In the genomic region with DNA sequence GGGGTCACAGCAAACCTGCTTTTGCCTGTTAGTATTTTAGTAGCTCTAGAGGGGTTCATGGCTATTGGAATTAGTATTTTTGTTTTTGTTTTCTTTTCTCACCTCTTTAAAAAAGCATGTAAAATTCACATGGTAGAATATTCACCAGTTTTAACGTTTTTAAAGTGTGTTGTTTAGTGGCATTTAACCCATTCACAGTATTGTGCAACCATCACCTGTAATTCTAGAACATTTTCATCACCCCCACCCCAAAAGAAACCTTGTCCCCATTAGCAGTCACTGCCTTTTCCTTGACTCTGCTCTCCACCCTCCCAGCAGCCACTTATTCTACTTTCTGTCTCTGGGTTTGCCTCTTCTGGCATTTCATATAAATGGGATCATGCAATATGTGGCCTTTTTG, we compare ENCODE assay signal across 16 cellular contexts. TPM values are rescaled to one million over a fixed set of nuclear protein-coding genes. Genes with fewer than 3 reads are reported as not detected.
DNase-seq lines count a peak whose midpoint lies in the region; ATAC-seq, FAIRE-seq and TF ChIP-seq lines count a peak whose summit lies in the region.
"Had no signal": no experiment of that assay in that cellular context is flagged by ENCODE, and none has a peak within 500 bp of the region (broad histone marks: within the 10 kb centered on the region; RNA-seq: fewer than 3 reads in every experiment).

No MANE protein-coding gene starts in this region.

- no peak overlapping the region for H2BK20ac ChIP-seq in H1 (ENCODE audit: low read length)

- peak overlapping the region; percentile 25 for H3K4me2 ChIP-seq in SU-DHL-6 (ENCODE audit: low read depth, low read length, poor library complexity, severe bottlenecking)
- no peak overlapping the region for H3K4me2 ChIP-seq in H1 (ENCODE audit: insufficient read depth in 1 of 2, low read depth in 2 of 2, low read length in 2 of 2)

- TF ChIP-seq RAD21 in H1 (IDR thresholded peaks at IDR 0.05 in 1 of 2, conservative IDR thresholded peaks at IDR 0.05 in 1 of 2; ENCODE audit: low read depth in 2 of 2, low read length in 2 of 2), result no peak

- H2AK5ac ChIP-seq in H1 (ENCODE audit: low read depth, low read length), result no peak overlapping the region

- no peak overlapping the region for H4K5ac ChIP-seq in H1 (ENCODE audit: insufficient read length, low read depth, low read length)

- POLR2A ChIA-PET in H1 (lab: Charles Lee; ENCODE audit: partially characterized antibody), result no interaction called here

- no peak overlapping the region for H3K4ac ChIP-seq in H1 (replicated peaks; ENCODE audit: insufficient read length, low read depth, low read length)

- H2BK15ac ChIP-seq in H1 (ENCODE audit: low read length), result no peak overlapping the region

- H3K56ac ChIP-seq in H1 (replicated peaks; ENCODE audit: insufficient read length, low read depth, low read length), result no peak overlapping the region

- H4K20me1 ChIP-seq in SU-DHL-6 (ENCODE audit: low read depth, low read length), result peaks cover 12% of the 10 kb centered on the region; the same call in 1 of the 2 replicates
- peaks cover 32 to 48% of the 10 kb centered on the region in 2 experiments for H4K20me1 ChIP-seq in H1 (replicated peaks in 1 of 2; ENCODE audit: control insufficient read depth in 1 of 2, insufficient read depth in 2 of 2, low read length in 2 of 2)

- no peak for TF ChIP-seq CTCF in SU-DHL-6 (IDR thresholded peaks at IDR 0.05; ENCODE audit: insufficient read depth, low read length, poor library complexity, severe bottlenecking)
- no peak for TF ChIP-seq CTCF in H1 (IDR thresholded peaks at IDR 0.05; ENCODE audit: control extremely low read depth in 1 of 3, insufficient read depth in 1 of 3, low read depth in 1 of 3, low read length in 3 of 3)

- H3K27ac ChIP-seq in SU-DHL-6 (ENCODE audit: low read depth, low read length), result peak overlapping the region; percentile 48
- no peak overlapping the region for H3K27ac ChIP-seq in H1 (ENCODE audit: low read depth, low read length)
- peak overlapping the region; percentile 5 for H3K27ac ChIP-seq in skeletal muscle tissue (ENCODE audit: low read depth, low read length)
- H3K27ac ChIP-seq: parathyroid adenoma, testis had no signal

- FAIRE-seq in H1 (lab: Jason Lieb, UNC), result no peak

- no peak overlapping the region for H3K14ac ChIP-seq in H1 (ENCODE audit: insufficient read length)

- no peak overlapping the region for H4K8ac ChIP-seq in H1 (ENCODE audit: extremely low read depth, insufficient read depth, low read length)

- H2AFZ ChIP-seq in SU-DHL-6 (ENCODE audit: low read depth, low read length, severe bottlenecking) (no peak overlapping the region), H1 (ENCODE audit: low read length) (no peak overlapping the region)
- H2AFZ ChIP-seq: parathyroid adenoma had no signal

- H3K79me2 ChIP-seq in SU-DHL-6 (ENCODE audit: insufficient read depth, low read length) (peaks cover 95% of the 10 kb centered on the region), H1 (ENCODE audit: control insufficient read depth in 1 of 2, insufficient read depth in 2 of 2, low read length in 2 of 2) (peaks cover 50 to 98% of the 10 kb centered on the region in 2 experiments)

- H3K4me1 ChIP-seq in H1 (replicated peaks in 1 of 4; ENCODE audit: control insufficient read depth in 3 of 4, insufficient read depth in 4 of 4, low read length in 3 of 4) (peaks cover 7 to 18% (median 11%) of the 10 kb centered on the region in 4 experiments; a peak in 6 of 7 replicates), skeletal muscle tissue (ENCODE audit: control insufficient read depth in 3 of 3, insufficient read depth in 3 of 3, low read length in 3 of 3) (peaks cover 21 to 42% (median 22%) of the 10 kb centered on the region in 3 donors)
- H3K4me1 ChIP-seq: testis had no signal

- no peaks in the 10 kb centered on the region for H3K9me3 ChIP-seq in SU-DHL-6 (ENCODE audit: insufficient read depth, low read length)
- H3K9me3 ChIP-seq in H1 (ENCODE audit: insufficient read depth in 2 of 2, low read depth in 1 of 2, low read length in 1 of 2), result no peaks in the 10 kb centered on the region
- H3K9me3 ChIP-seq in skeletal muscle tissue (ENCODE audit: control insufficient read depth in 3 of 3, low read length in 3 of 3), result no peaks in the 10 kb centered on the region
- H3K9me3 ChIP-seq: left lung, testis had no signal

- H2BK12ac ChIP-seq in H1 (ENCODE audit: low read depth, low read length), result no peak overlapping the region

- H3K18ac ChIP-seq in H1 (ENCODE audit: extremely low read depth, low read length), result peak overlapping the region; percentile 60; the same call in 1 of the 2 replicates

- intact Hi-C loops in sciatic nerve (cut with DNase I), result no loop called here

- no peak overlapping the region for H4K91ac ChIP-seq in H1 (replicated peaks; ENCODE audit: insufficient read length, low read length)

- no peak for DNase-seq in T-helper 1 cell
- no peak for DNase-seq in H1 (ENCODE audit: low read depth in 1 of 2, low spot score in 2 of 2)
- no peak for DNase-seq in sciatic nerve (ENCODE audit: low spot score)
- no peak for DNase-seq in RPMI8226
- no peak for DNase-seq in DMS79 (lab: John Stamatoyannopoulos, UW)
- DNase-seq: 8988T; activated CD4-positive, CD25-positive, alpha-beta regulatory T cell treated with anti-CD3 and anti-CD28 coated beads, Interleukin-2, amount 50 U/mL, for 72 hours; glutamatergic neuron; left lung; NCI-H1105 treated with DMSO at 0.1 percent for 48 hours; NCI-H524 treated with DMSO at 0.1 percent for 48 hours; testis had no signal

- peaks cover 53% of the 10 kb centered on the region for H3K4me1 Mint-ChIP-seq in T-helper 1 cell treated with Interleukin-12 subunit alpha and Interleukin-12 subunit beta and Interleukin-4 antibody, amounts not matched to agents 30 μg/mL and 1 μg/mL, for 36 hours (ENCODE audit: low read depth)

- H3K27ac Mint-ChIP-seq in T-helper 1 cell treated with Interleukin-12 subunit alpha and Interleukin-12 subunit beta and Interleukin-4 antibody, amounts not matched to agents 30 μg/mL and 1 μg/mL, for 36 hours, result peak overlapping the region; percentile 80

- H3K23me2 ChIP-seq in H1 (ENCODE audit: low read depth, low read length), result no peaks in the 10 kb centered on the region

- H3K9ac ChIP-seq in SU-DHL-6 (ENCODE audit: low read length), result no peak overlapping the region
- no peak overlapping the region for H3K9ac ChIP-seq in H1 (replicated peaks in 1 of 4; ENCODE audit: extremely low read depth in 1 of 4, low read depth in 3 of 4, low read length in 3 of 4)
- H3K9ac ChIP-seq in skeletal muscle tissue (ENCODE audit: low read depth in 1 of 3, low read length in 3 of 3), result no peak overlapping the region
- H3K9ac ChIP-seq: parathyroid adenoma had no signal

- no peak overlapping the region for H2BK120ac ChIP-seq in H1 (replicated peaks; ENCODE audit: low read depth, low read length)

- no peak for ATAC-seq in sciatic nerve

- H2BK5ac ChIP-seq in H1 (ENCODE audit: low read depth, low read length), result peak overlapping the region; percentile 81; the same call in 1 of the 2 replicates

- H3K79me1 ChIP-seq in H1 (ENCODE audit: low read depth, low read length), result peaks cover 39% of the 10 kb centered on the region

- H3K36me3 ChIP-seq in SU-DHL-6 (ENCODE audit: low read length) (no peaks in the 10 kb centered on the region), H1 (ENCODE audit: control insufficient read depth in 2 of 4, insufficient read depth in 4 of 4, low read length in 3 of 4) (no peaks in the 10 kb centered on the region), skeletal muscle tissue (ENCODE audit: control insufficient read depth in 3 of 3, insufficient read depth in 3 of 3, low read length in 3 of 3) (no peaks in the 10 kb centered on the region)
- H3K36me3 ChIP-seq: left lung had no signal

- no peak for TF ChIP-seq POLR2A in H1 (IDR thresholded peaks at IDR 0.05; ENCODE audit: control extremely low read depth in 1 of 2, low read depth in 2 of 2, low read length in 2 of 2)

- 71% methylated on average over 1 of the region's 1 CpG; no CpG with 5 or more reads in 1 of the 2 experiments for WGBS in H1 (ENCODE audit: extremely low coverage in 1 of 2, insufficient coverage in 1 of 2, insufficient read length in 1 of 2, insufficient replicate concordance in 2 of 2, low coverage in 1 of 2, low lambda C conversion rate in 2 of 2, missing lambda C conversion rate in 1 of 2), 2 experiments

- H3K27me3 Mint-ChIP-seq in T-helper 1 cell treated with Interleukin-12 subunit alpha and Interleukin-12 subunit beta and Interleukin-4 antibody, amounts not matched to agents 30 μg/mL and 1 μg/mL, for 36 hours (ENCODE audit: low read depth), result no peaks in the 10 kb centered on the region

- no peak overlapping the region for H3K4me3 Mint-ChIP-seq in T-helper 1 cell treated with Interleukin-12 subunit alpha and Interleukin-12 subunit beta and Interleukin-4 antibody, amounts not matched to agents 30 μg/mL and 1 μg/mL, for 36 hours

- peaks cover 16% of the 10 kb centered on the region; the same call in 1 of the 2 replicates for H3F3A ChIP-seq in SU-DHL-6 (ENCODE audit: insufficient read depth)

- H3K27me3 ChIP-seq in SU-DHL-6 (ENCODE audit: low read length), result no peaks in the 10 kb centered on the region
- no peaks in the 10 kb centered on the region for H3K27me3 ChIP-seq in H1 (replicated peaks in 1 of 4; ENCODE audit: control insufficient read depth in 3 of 4, extremely low read depth in 1 of 4, insufficient read depth in 3 of 4, low read length in 3 of 4)
- no peaks in the 10 kb centered on the region for H3K27me3 ChIP-seq in skeletal muscle tissue (ENCODE audit: control insufficient read depth in 3 of 3, insufficient read depth in 3 of 3, low read length in 3 of 3)
- H3K27me3 ChIP-seq: left lung, testis had no signal

- H3K36me3 Mint-ChIP-seq in T-helper 1 cell treated with Interleukin-12 subunit alpha and Interleukin-12 subunit beta and Interleukin-4 antibody, amounts not matched to agents 30 μg/mL and 1 μg/mL, for 36 hours (ENCODE audit: low read depth), result peaks cover 18% of the 10 kb centered on the region

- H3K23ac ChIP-seq in H1 (ENCODE audit: insufficient read length), result no peak overlapping the region

- CTCF ChIA-PET in H1 (lab: Charles Lee; ENCODE audit: partially characterized antibody), result interaction anchor here (0.6 to 1.0 kb wide), 2 partner anchors 14 to 16 kb away, joined by 3 read pairs; no protein-coding TSS in a partner anchor

- H3K4me3 ChIP-seq in SU-DHL-6 (ENCODE audit: insufficient read depth, low read length, poor library complexity, severe bottlenecking) (no peak overlapping the region), H1 (ENCODE audit: extremely low read depth in 1 of 4, insufficient read depth in 2 of 4, low read depth in 3 of 4, low read length in 4 of 4) (no peak overlapping the region), skeletal muscle tissue (ENCODE audit: low read length in 3 of 3) (no peak overlapping the region)
- H3K4me3 ChIP-seq: left lung, testis had no signal

- no peaks in the 10 kb centered on the region for H3K9me3 Mint-ChIP-seq in T-helper 1 cell treated with Interleukin-12 subunit alpha and Interleukin-12 subunit beta and Interleukin-4 antibody, amounts not matched to agents 30 μg/mL and 1 μg/mL, for 36 hours

- H3K9me2 ChIP-seq in SU-DHL-6 (replicated peaks; ENCODE audit: insufficient read depth, low read length), result no peaks in the 10 kb centered on the region

- TF ChIP-seq EP300 in H1 (IDR thresholded peaks at IDR 0.05; ENCODE audit: borderline replicate concordance in 1 of 2, low read depth in 2 of 2, low read length in 2 of 2), result no peak

RNA-seq across cellular contexts. Expression of a gene that starts 39.8 kb away (rescaled TPM):
- total RNA-seq in H1 (2021; fragmentation: NEBNext Ultra II Directional; extraction: Animal tissue kit (Norgen Biotek cat#: 25700)), result 205 and 210 TPM in 2 replicates
- polyA plus RNA-seq in H1 (2011; rRNA removed), result 38.4 and 54.9 TPM in 2 replicates
- 40.1 TPM for polyA plus RNA-seq in H1 (2011; cell fraction: cytosol; rRNA removed)
- polyA plus RNA-seq in H1 (2011; cell fraction: nucleus; rRNA removed), result 48.0 TPM
- polyA plus RNA-seq in H1 (2012, experiment 1 of 2), result 71.5 to 98.9 TPM (median 84.3 TPM) in 4 replicates
- polyA plus RNA-seq in H1 (2012, experiment 2 of 2), result 49.7 TPM
- 69.1 TPM for polyA plus RNA-seq in H1 (2013, experiment 1 of 2)
- polyA plus RNA-seq in H1 (2013, experiment 2 of 2), result 71.8 TPM
- 22.1 and 22.6 TPM in 2 replicates for polyA minus RNA-seq in H1 (2011; rRNA and poly(A)+ RNA removed)
- polyA minus RNA-seq in H1 (2011; cell fraction: cytosol; rRNA and poly(A)+ RNA removed), result 76.8 TPM
- polyA minus RNA-seq in H1 (2011; cell fraction: nucleus; rRNA and poly(A)+ RNA removed), result 33.9 TPM
- 19.8 TPM for total RNA-seq in skeletal muscle tissue
- 57.7 TPM for total RNA-seq in sciatic nerve
